In the genomic region with DNA sequence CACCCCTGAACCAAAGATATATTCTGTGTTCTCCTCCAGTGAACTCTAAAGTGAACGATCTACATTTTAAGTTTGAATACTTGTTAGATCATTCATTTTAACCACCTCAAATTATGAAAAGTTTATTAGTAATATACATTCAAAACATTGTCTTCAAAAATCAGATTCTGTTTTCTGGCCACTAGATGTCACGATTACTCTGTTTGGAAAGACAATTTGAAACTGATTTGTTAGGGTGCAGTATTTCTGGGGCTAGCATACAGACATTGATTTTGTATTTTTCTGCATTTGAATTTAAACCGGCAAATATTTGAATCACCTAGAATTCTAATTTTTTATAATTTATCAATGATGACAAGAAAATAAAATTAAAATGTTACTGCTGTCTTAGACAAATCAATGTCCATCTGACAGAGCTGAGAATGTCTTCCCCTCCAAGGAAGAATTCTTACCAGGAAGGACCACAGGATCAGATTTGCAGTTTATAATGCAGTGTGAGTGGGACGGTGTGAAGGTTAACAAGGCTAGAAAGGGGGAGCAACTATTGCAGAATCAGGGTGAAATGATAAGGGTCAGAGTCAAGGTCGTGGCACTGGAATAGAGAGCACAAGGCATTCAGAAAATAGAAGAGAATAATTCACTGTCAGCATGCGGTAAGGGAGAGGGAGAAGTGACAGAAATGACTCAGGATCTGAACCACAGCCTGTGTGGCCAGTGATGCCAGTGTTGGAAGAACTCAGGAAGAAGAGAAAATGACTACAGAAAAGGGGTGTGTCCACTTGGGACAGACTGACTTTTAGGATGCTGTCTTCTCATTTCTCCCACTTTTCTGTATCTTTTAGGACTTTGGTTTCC, we compare ENCODE assay signal across 8 cellular contexts.
DNase-seq lines count a peak whose midpoint lies in the region; ATAC-seq and TF ChIP-seq lines count a peak whose summit lies in the region.

No MANE protein-coding gene starts in this region.

- H3K4me2 ChIP-seq in DND-41 (ENCODE audit: insufficient read depth, low read length) = no peak overlapping the region

- H3K79me2 ChIP-seq in DND-41 (ENCODE audit: insufficient read depth, low read length) = no peaks in the 10 kb centered on the region

- H3K27ac ChIP-seq in DND-41 (ENCODE audit: low read length) (no peak overlapping the region), thoracic aorta (no peak overlapping the region), tibial artery (no peak overlapping the region)

- H3K4me3 ChIP-seq in DND-41 (ENCODE audit: low read depth in 1 of 2, low read length in 2 of 2) (no peak overlapping the region), thoracic aorta (no peak overlapping the region), tibial artery (no peak overlapping the region)

- ATAC-seq in DND-41 (ENCODE audit: insufficient read depth, low read depth) (no peak), thoracic aorta (ENCODE audit: insufficient number of reproducible peaks, low FRiP score, low read depth) (no peak), HG02852 (IDR thresholded peaks at IDR 0.05; ENCODE audit: unreplicated experiment) (no peak)

- H3K9ac ChIP-seq in DND-41 (ENCODE audit: low read depth, low read length) = no peak overlapping the region

- no peak for DNase-seq in DND-41
- peak; percentile 10 for DNase-seq in HuH-7.5 (ENCODE audit: low spot score)
- DNase-seq in SW480 (ENCODE audit: low spot score) = peak; percentile 15
- DNase-seq in glomerular visceral epithelial cell (ENCODE audit: extremely low spot score) = peak; percentile 49
- DNase-seq in thoracic aorta (ENCODE audit: low spot score) = no peak
- no peak for DNase-seq in activated gamma-delta T cell (lab: John Stamatoyannopoulos, UW)
- no peak for DNase-seq in tibial artery

- H3K36me3 ChIP-seq in DND-41 (ENCODE audit: insufficient read depth, low read length) = no peaks in the 10 kb centered on the region
- no peaks in the 10 kb centered on the region for H3K36me3 ChIP-seq in thoracic aorta
- H3K36me3 ChIP-seq in tibial artery = no peaks in the 10 kb centered on the region

- no peaks in the 10 kb centered on the region for H4K20me1 ChIP-seq in DND-41 (ENCODE audit: insufficient read depth, low read length)

- H3K27me3 ChIP-seq in DND-41 (ENCODE audit: insufficient read depth, low read length, poor library complexity) = no peaks in the 10 kb centered on the region
- H3K27me3 ChIP-seq in thoracic aorta (replicated peaks; ENCODE audit: insufficient read depth) = no peaks in the 10 kb centered on the region
- no peaks in the 10 kb centered on the region for H3K27me3 ChIP-seq in tibial artery

- H2AFZ ChIP-seq in DND-41 (ENCODE audit: low read depth, low read length) = no peak overlapping the region

- intact Hi-C loops in tibial artery (cut with DNase I; ENCODE audit: low total_unique reads) = no loop called here

- TF ChIP-seq CTCF in DND-41 (IDR thresholded peaks at IDR 0.05; ENCODE audit: borderline replicate concordance, extremely low read depth, low read length, poor library complexity, severe bottlenecking) (peak; percentile 67), thoracic aorta (IDR thresholded peaks at IDR 0.05) (peak; percentile 27), tibial artery (IDR thresholded peaks at IDR 0.05) (peak in 1 of 2 experiments; percentile 24)

- H3K9me3 ChIP-seq in DND-41 (ENCODE audit: insufficient read depth, low read length, severe bottlenecking) (no peaks in the 10 kb centered on the region), thoracic aorta (no peaks in the 10 kb centered on the region), tibial artery (no peaks in the 10 kb centered on the region)

- H3K4me1 ChIP-seq in DND-41 (ENCODE audit: insufficient read depth, low read length) (no peaks in the 10 kb centered on the region), thoracic aorta (ENCODE audit: control insufficient read depth in 1 of 2, low read depth in 2 of 2) (no peaks in the 10 kb centered on the region), tibial artery (no peaks in the 10 kb centered on the region)

Comparison
In these comparisons a context has a peak if more than half of its experiments do, and no peak if none do; other contexts are left out.
1. DNase-seq: peak in HuH-7.5 (single experiment), SW480 (single experiment) and glomerular visceral epithelial cell (single experiment); none in DND-41 (single experiment), thoracic aorta (single experiment), activated gamma-delta T cell (single experiment) and tibial artery (0 of 2).